20 cellular contexts compared by ENCODE assay signal in the genomic region with DNA sequence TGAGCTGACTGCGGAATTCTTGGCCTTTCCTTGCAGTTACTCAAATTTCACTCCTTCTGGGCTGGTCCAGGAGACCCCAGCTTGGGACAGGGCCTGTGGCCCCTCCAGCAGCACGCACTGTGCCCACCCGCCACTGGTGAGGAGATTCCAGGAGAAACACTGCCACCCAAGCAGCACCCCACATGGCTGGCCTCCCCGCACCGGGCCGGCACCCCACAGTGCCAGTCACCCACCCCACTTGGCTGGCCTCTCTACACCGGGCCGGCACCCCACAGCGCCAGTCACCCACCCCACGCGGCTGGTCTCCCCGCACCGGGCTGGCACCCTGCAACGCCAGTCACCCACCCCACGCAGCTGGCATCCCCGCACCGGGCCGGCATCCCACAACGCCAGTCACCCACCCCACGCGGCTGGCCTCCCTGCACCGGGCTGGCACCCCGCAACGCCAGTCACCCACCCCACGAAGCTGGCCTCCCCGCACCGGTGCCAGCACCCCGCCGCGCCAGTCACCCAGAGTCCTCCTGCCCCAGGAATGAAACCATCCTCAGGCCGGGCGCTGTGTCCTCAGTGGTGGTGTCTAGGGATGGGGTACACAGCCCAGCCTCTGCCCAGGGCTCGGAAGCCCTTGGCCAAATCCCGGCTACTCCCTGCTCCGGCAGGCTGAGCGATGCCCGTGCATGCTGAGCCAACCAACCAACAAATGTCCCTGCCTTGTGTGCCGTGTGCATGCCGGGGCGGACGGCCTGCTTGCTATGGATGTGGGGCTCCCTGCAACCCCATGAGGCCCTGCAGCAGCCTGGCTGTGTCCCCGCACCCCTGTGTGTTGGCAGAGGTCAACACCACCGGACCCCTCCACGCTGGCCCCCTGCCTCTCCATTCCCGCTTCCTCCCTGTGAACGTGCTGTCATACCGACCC. TPM values are rescaled to one million over a fixed set of nuclear protein-coding genes. Genes with fewer than 3 reads are reported as not detected.
"Had no signal": no experiment of that assay in that cellular context is flagged by ENCODE, and none has a peak within 500 bp of the region (broad histone marks: within the 10 kb centered on the region; RNA-seq: fewer than 3 reads in every experiment).

No MANE protein-coding gene starts in this region.

- DNase-seq: activated naive CD4-positive, alpha-beta T cell treated with anti-CD3 and anti-CD28 coated beads for 36 hours; activated naive CD8-positive, alpha-beta T cell treated with anti-CD3 and anti-CD28 coated beads, Interleukin-2, amount 50 U/mL, for 24 hours; activated T-cell treated with anti-CD3 and anti-CD28 coated beads for 4 hours; effector memory CD8-positive, alpha-beta T cell; foreskin melanocyte; nephron progenitor cell had no signal

- H3K27ac ChIP-seq: epithelial cell of prostate had no signal

- H3K4me1 Mint-ChIP-seq: activated naive CD8-positive, alpha-beta T cell treated with anti-CD3 and anti-CD28 coated beads, Interleukin-2, amount 50 U/mL, for 24 hours had no signal

- ATAC-seq: activated CD4-positive, CD25-positive, alpha-beta regulatory T cell treated with anti-CD3 and anti-CD28 coated beads, Interleukin-2, amount 50 U/mL, for 24 hours; activated naive CD8-positive, alpha-beta T cell treated with anti-CD3 and anti-CD28 coated beads, Interleukin-2, amount 50 U/mL, for 24 hours; effector memory CD8-positive, alpha-beta T cell; sciatic nerve had no signal

- H3K27ac Mint-ChIP-seq: activated naive CD4-positive, alpha-beta T cell treated with anti-CD3 and anti-CD28 coated beads for 36 hours; activated naive CD8-positive, alpha-beta T cell treated with anti-CD3 and anti-CD28 coated beads, Interleukin-2, amount 50 U/mL, for 24 hours; effector memory CD8-positive, alpha-beta T cell; memory B cell; nephron progenitor cell; T-helper 2 cell treated with Interferon-gamma antibody and Interleukin-4, amounts not matched to agents 5 μg/mL and 100 μg/mL, for 36 hours had no signal

- H3K9me3 Mint-ChIP-seq: activated naive CD4-positive, alpha-beta T cell treated with anti-CD3 and anti-CD28 coated beads for 36 hours; activated naive CD8-positive, alpha-beta T cell treated with anti-CD3 and anti-CD28 coated beads, Interleukin-2, amount 50 U/mL, for 24 hours; effector memory CD8-positive, alpha-beta T cell; memory B cell; T-helper 2 cell treated with Interferon-gamma antibody and Interleukin-4, amounts not matched to agents 5 μg/mL and 100 μg/mL, for 36 hours had no signal

- H3K4me3 Mint-ChIP-seq: activated naive CD4-positive, alpha-beta T cell treated with anti-CD3 and anti-CD28 coated beads for 36 hours; activated naive CD8-positive, alpha-beta T cell treated with anti-CD3 and anti-CD28 coated beads, Interleukin-2, amount 50 U/mL, for 24 hours; effector memory CD8-positive, alpha-beta T cell; memory B cell; nephron progenitor cell; T-helper 2 cell treated with Interferon-gamma antibody and Interleukin-4, amounts not matched to agents 5 μg/mL and 100 μg/mL, for 36 hours had no signal

- FAIRE-seq: islet of Langerhans, urothelium cell line had no signal

RNA-seq across cellular contexts. Expression of gene TSPEAR, which starts 38.6 kb away (rescaled TPM):
- total RNA-seq: activated naive CD4-positive, alpha-beta T cell treated with anti-CD3 and anti-CD28 coated beads for 36 hours; aorta; fibroblast of lung; osteocyte; pulmonary artery endothelial cell; sciatic nerve had no signal
- polyA plus RNA-seq: aorta, fibroblast of lung had no signal

RNA-seq across cellular contexts. Expression of gene KRTAP10-12, which starts 53.0 kb away (rescaled TPM):
- total RNA-seq: activated naive CD4-positive, alpha-beta T cell treated with anti-CD3 and anti-CD28 coated beads for 36 hours; aorta; cerebellum; dermis blood vessel endothelial cell; fibroblast of lung; osteocyte; pulmonary artery endothelial cell; sciatic nerve had no signal
- polyA plus RNA-seq: aorta, fibroblast of lung, thymus had no signal
